8 cellular contexts compared by ENCODE assay signal in the genomic region with DNA sequence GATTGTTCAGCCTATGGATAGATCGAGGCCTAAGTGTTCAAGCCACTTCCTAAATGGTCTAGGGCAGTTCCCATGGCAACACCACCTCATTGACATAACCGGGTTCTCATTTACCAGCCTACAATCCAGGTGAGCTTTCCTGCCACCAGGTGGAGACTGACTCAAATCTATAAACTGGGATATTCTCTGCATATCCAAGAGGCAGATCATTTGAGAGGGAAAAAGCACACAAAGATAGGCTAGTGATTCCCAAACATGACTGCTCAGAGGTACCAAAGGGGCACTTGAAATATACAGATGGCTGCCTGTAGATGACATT.
DNase-seq lines count a peak whose midpoint lies in the region; ATAC-seq and TF ChIP-seq lines count a peak whose summit lies in the region.

No MANE protein-coding gene starts in this region.

- H3K4me1 Mint-ChIP-seq in GM23338, result peaks cover 43% of the 10 kb centered on the region
- peaks cover 30% of the 10 kb centered on the region for H3K4me1 Mint-ChIP-seq in endodermal cell
- peaks cover 2% of the 10 kb centered on the region for H3K4me1 Mint-ChIP-seq in progenitor cell of endocrine pancreas (ENCODE audit: low read depth)

- H3K9ac ChIP-seq in endodermal cell (ENCODE audit: extremely low read depth, low read length, poor library complexity, severe bottlenecking), result no peak overlapping the region

- H3K27me3 Mint-ChIP-seq in GM23338 (ENCODE audit: insufficient read depth, low read depth, poor library complexity) (peaks cover 10% of the 10 kb centered on the region), endodermal cell (ENCODE audit: insufficient read depth) (peaks cover 26% of the 10 kb centered on the region), progenitor cell of endocrine pancreas (peaks cover 14% of the 10 kb centered on the region)

- H3K36me3 Mint-ChIP-seq in GM23338 (ENCODE audit: low read depth), result no peaks in the 10 kb centered on the region; the same call in 2 of the 3 replicates
- no peaks in the 10 kb centered on the region for H3K36me3 Mint-ChIP-seq in endodermal cell (ENCODE audit: low read depth)
- H3K36me3 Mint-ChIP-seq in progenitor cell of endocrine pancreas (ENCODE audit: insufficient read depth), result no peaks in the 10 kb centered on the region

- H3K4me1 ChIP-seq in GM23338 (ENCODE audit: insufficient read depth) (peaks cover 42% of the 10 kb centered on the region), endodermal cell (ENCODE audit: control insufficient read depth, insufficient read depth, low read length) (no peaks in the 10 kb centered on the region)

- H3K4me3 ChIP-seq in GM23338 (peak overlapping the region; percentile 29; the same call in 1 of the 2 replicates), endodermal cell (ENCODE audit: low read length) (no peak overlapping the region)

- H3K27me3 ChIP-seq in GM23338 (ENCODE audit: insufficient read depth) (no peaks in the 10 kb centered on the region), endodermal cell (ENCODE audit: control insufficient read depth, insufficient read depth, low read length, poor library complexity, severe bottlenecking) (peaks cover 20% of the 10 kb centered on the region)

- H3K27ac Mint-ChIP-seq in GM23338 (peak overlapping the region; percentile 84), endodermal cell (peak overlapping the region; percentile 22), progenitor cell of endocrine pancreas (no peak overlapping the region)

- no peak overlapping the region for H3K4me3 Mint-ChIP-seq in GM23338
- no peak overlapping the region for H3K4me3 Mint-ChIP-seq in endodermal cell
- no peak overlapping the region for H3K4me3 Mint-ChIP-seq in progenitor cell of endocrine pancreas (ENCODE audit: low read depth)

- H3K27ac ChIP-seq in GM23338 (ENCODE audit: low read depth), result peak overlapping the region; percentile 91
- H3K27ac ChIP-seq in endodermal cell (ENCODE audit: low read depth, low read length), result no peak overlapping the region

- H3K36me3 ChIP-seq in GM23338 (ENCODE audit: insufficient read depth) (no peaks in the 10 kb centered on the region), endodermal cell (ENCODE audit: control insufficient read depth, insufficient read depth, low read length) (no peaks in the 10 kb centered on the region)

- no peaks in the 10 kb centered on the region for H3F3A ChIP-seq in GM23338 (replicated peaks; ENCODE audit: low read depth)

- H2AFZ ChIP-seq in GM23338, result no peak overlapping the region

- TF ChIP-seq CTCF in GM23338 (conservative IDR thresholded peaks at IDR 0.05; ENCODE audit: low read depth in 2 of 2) (peak; percentile 84 to 87), endodermal cell (conservative IDR thresholded peaks at IDR 0.05) (peak; percentile 90), progenitor cell of endocrine pancreas (IDR thresholded peaks at IDR 0.05; ENCODE audit: unreplicated experiment) (peak; percentile 81)

- ATAC-seq in GM23338 (peak; percentile 90), HG03139 (IDR thresholded peaks at IDR 0.05; ENCODE audit: unreplicated experiment) (no peak), HG02981 (IDR thresholded peaks at IDR 0.05; ENCODE audit: unreplicated experiment) (no peak)

- no peaks in the 10 kb centered on the region for H4K20me1 ChIP-seq in GM23338 (replicated peaks; ENCODE audit: insufficient read depth)

- H3K4me2 ChIP-seq in GM23338, result peak overlapping the region; percentile 42; the same call in 1 of the 2 replicates

- peak; percentile 21 for DNase-seq in DMS153 treated with DMSO at 0.1 percent for 48 hours (lab: John Stamatoyannopoulos, UW; ENCODE audit: unreplicated experiment)
- peak; percentile 95 for DNase-seq in GM23338 (ENCODE audit: low spot score)
- DNase-seq in NCI-H345 (lab: John Stamatoyannopoulos, UW), result peak; percentile 66
- peak; percentile 94 for DNase-seq in endodermal cell
- peak; percentile 49 for DNase-seq in progenitor cell of endocrine pancreas (ENCODE audit: low spot score, unreplicated experiment)
- no peak for DNase-seq in Ammon's horn (ENCODE audit: low spot score)

- H3K9me2 ChIP-seq in GM23338 (ENCODE audit: insufficient read depth), result 0 out of 2 replicates have a peak, but pooled peaks cover 13% of the 10 kb centered on the region

- H3K9me3 Mint-ChIP-seq in GM23338 (no peaks in the 10 kb centered on the region; the same call in 2 of the 3 replicates), endodermal cell (no peaks in the 10 kb centered on the region), progenitor cell of endocrine pancreas (ENCODE audit: low read depth) (no peaks in the 10 kb centered on the region)

- 17 to 20% methylated on average over 2 of the region's 2 CpGs for WGBS in endodermal cell (ENCODE audit: insufficient coverage in 1 of 2, insufficient read length in 1 of 2), 2 experiments

- H3K79me2 ChIP-seq in GM23338 (replicated peaks; ENCODE audit: insufficient read depth), result no peaks in the 10 kb centered on the region

- H3K9me3 ChIP-seq in endodermal cell (ENCODE audit: control insufficient read depth, low read length), result no peaks in the 10 kb centered on the region

TF ChIP-seq in GM23338, 12 proteins besides CTCF, POLR2A, EP300 and RAD21:
- TF ChIP-seq EZH2phosphoT487 (IDR thresholded peaks at IDR 0.05; ENCODE audit: unreplicated experiment) (no peak), NANOG (IDR thresholded peaks at IDR 0.05; ENCODE audit: borderline replicate concordance) (0 out of 2 replicates have a peak, but pooled peaks have one; percentile 17)
